3 cellular contexts compared by ENCODE assay signal in genomic region chrX:33014086-33014485, GRCh38.
"Had no signal": no experiment of that assay in that cellular context is flagged by ENCODE, and none has a peak within 500 bp of the region (broad histone marks: within the 10 kb centered on the region; RNA-seq: fewer than 3 reads in every experiment).

No MANE protein-coding gene starts in this region.

- ATAC-seq: GM12878 had no signal

- DNase-seq: GDM1, GF-D8 had no signal

- H3K4me3 ChIP-seq: GM12878 had no signal
